Comparison of ENCODE assay signal across 27 cellular contexts in genomic region chr16:19329932-19330331, GRCh38. TPM values are rescaled to one million over a fixed set of nuclear protein-coding genes. Genes with fewer than 3 reads are reported as not detected.
DNase-seq lines count a peak whose midpoint lies in the region; ATAC-seq, FAIRE-seq and TF ChIP-seq lines count a peak whose summit lies in the region.
"Had no signal": no experiment of that assay in that cellular context is flagged by ENCODE, and none has a peak within 500 bp of the region (broad histone marks: within the 10 kb centered on the region; RNA-seq: fewer than 3 reads in every experiment).

No MANE protein-coding gene starts in this region.

- DNase-seq in DMS53 (lab: John Stamatoyannopoulos, UW) (peak; percentile 7), DMS53 treated with DMSO at 0.1 percent for 48 hours (lab: John Stamatoyannopoulos, UW; ENCODE audit: unreplicated experiment) (no peak), RPMI8226 (peak; percentile 31), foreskin keratinocyte (peak; percentile 20 to 64), urothelium cell line (ENCODE audit: low spot score) (peak; percentile 65), ascending aorta (ENCODE audit: low spot score in 2 of 2) (no peak), epidermal melanocyte (ENCODE audit: insufficient read length, low spot score) (no peak), aorta (no peak)
- DNase-seq: activated CD4-positive, alpha-beta memory T cell treated with anti-CD3 and anti-CD28 coated beads for 36 hours; activated T-cell treated with anti-CD3 and anti-CD28 coated beads for 4 hours; cerebellar nuclear complex; glutamatergic neuron; Kasumi-1; mucosa of descending colon; NCI-H1105 treated with DMSO at 0.1 percent for 48 hours; NCI-H2081; NCI-H446 treated with DMSO at 0.1 percent for 48 hours; Peyer's patch; psoas muscle; stimulated activated CD4-positive, alpha-beta T cell treated with anti-CD3 and anti-CD28 coated beads, Interleukin-4, amount 100 ng/mL, for 4 hours; upper lobe of left lung had no signal

- WGBS in aorta, 2 donors = 93 to 94% methylated on average over 1 of the region's 1 CpG

- H3K9me3 ChIP-seq in ascending aorta (no peaks in the 10 kb centered on the region), aorta (ENCODE audit: control insufficient read depth, low read length) (no peaks in the 10 kb centered on the region)
- H3K9me3 ChIP-seq: upper lobe of left lung had no signal

- intact Hi-C loops in ascending aorta (cut with DNase I) (no loop called here), aorta (cut with DNase I) (no loop called here)

- H3K27me3 ChIP-seq in foreskin keratinocyte (no peaks in the 10 kb centered on the region), ascending aorta (no peaks in the 10 kb centered on the region), aorta (ENCODE audit: control insufficient read depth in 1 of 2, insufficient read depth in 2 of 2, low read length in 1 of 2) (no peaks in the 10 kb centered on the region)
- H3K27me3 ChIP-seq: Peyer's patch, upper lobe of left lung had no signal

- no peak for TF ChIP-seq CTCF in foreskin keratinocyte (conservative IDR thresholded peaks at IDR 0.05)
- no peak for TF ChIP-seq CTCF in ascending aorta (IDR thresholded peaks at IDR 0.05)

- H3K4me3 ChIP-seq in ascending aorta (no peak overlapping the region), aorta (ENCODE audit: low read length in 2 of 2) (no peak overlapping the region)
- H3K4me3 ChIP-seq: mucosa of descending colon, Peyer's patch, psoas muscle, upper lobe of left lung had no signal

- H3K36me3 ChIP-seq in ascending aorta = no peaks in the 10 kb centered on the region
- H3K36me3 ChIP-seq in aorta (ENCODE audit: control insufficient read depth in 1 of 2, insufficient read depth in 2 of 2, low read length in 1 of 2) = no peaks in the 10 kb centered on the region
- H3K36me3 ChIP-seq: Peyer's patch, upper lobe of left lung had no signal

- FAIRE-seq in urothelium cell line (lab: Jason Lieb, UNC) = no peak
- FAIRE-seq: GM18507 had no signal

- H3K4me1 ChIP-seq in foreskin keratinocyte = no peaks in the 10 kb centered on the region
- no peaks in the 10 kb centered on the region for H3K4me1 ChIP-seq in ascending aorta
- H3K4me1 ChIP-seq in aorta (ENCODE audit: control insufficient read depth in 1 of 2, insufficient read depth in 2 of 2, low read length in 2 of 2) = peaks cover 0 to 2% of the 10 kb centered on the region in 2 donors
- H3K4me1 ChIP-seq: Peyer's patch, psoas muscle, upper lobe of left lung had no signal

- no peak overlapping the region for H3K27ac ChIP-seq in foreskin keratinocyte
- no peak overlapping the region for H3K27ac ChIP-seq in ascending aorta
- no peak overlapping the region for H3K27ac ChIP-seq in aorta (ENCODE audit: low read depth in 1 of 2, low read length in 2 of 2)
- H3K27ac ChIP-seq: 22Rv1, Peyer's patch, psoas muscle had no signal

- ATAC-seq in foreskin keratinocyte (peak; percentile 77), aorta (ENCODE audit: low FRiP score) (no peak)
- ATAC-seq: mucosa of descending colon, psoas muscle had no signal

RNA-seq across cellular contexts. Expression of gene CLEC19A, which starts 44.4 kb away (rescaled TPM):
- total RNA-seq in foreskin keratinocyte = not detected in 2 replicates
- polyA plus RNA-seq in foreskin keratinocyte = not detected in 2 replicates
- total RNA-seq in ascending aorta = not detected
- not detected for total RNA-seq in aorta
- not detected for polyA plus RNA-seq in aorta
- total RNA-seq: activated CD4-positive, alpha-beta memory T cell treated with anti-CD3 and anti-CD28 coated beads for 36 hours; HT-29; left lobe of liver; mucosa of descending colon; neural crest cell; Peyer's patch; psoas muscle; upper lobe of left lung had no signal
- polyA plus RNA-seq: BJ, psoas muscle had no signal

Comparison
In these comparisons a context has a peak if more than half of its experiments do, and no peak if none do; other contexts are left out.
1. DNase-seq: peak in DMS53 (single experiment), RPMI8226 (single experiment), foreskin keratinocyte (2 of 2) and urothelium cell line (single experiment); none in DMS53 treated with DMSO at 0.1 percent for 48 hours (single experiment), ascending aorta (0 of 2), epidermal melanocyte (single experiment) and aorta (0 of 2).